In genomic region chr5:159273923-159274322, GRCh38 we compare ENCODE assay signal across 30 cellular contexts. TPM values are rescaled to one million over a fixed set of nuclear protein-coding genes. Genes with fewer than 3 reads are reported as not detected.
"Had no signal": no experiment of that assay in that cellular context is flagged by ENCODE, and none has a peak within 500 bp of the region (broad histone marks: within the 10 kb centered on the region; RNA-seq: fewer than 3 reads in every experiment).

No MANE protein-coding gene starts in this region.

- ATAC-seq: heart left ventricle, natural killer cell had no signal

- H3K27ac ChIP-seq: coronary artery, ovary, right atrium auricular region, stomach, thoracic aorta, transverse colon had no signal

- H3K27ac Mint-ChIP-seq: endodermal cell, natural killer cell had no signal

- H3K4me1 Mint-ChIP-seq: endodermal cell, neural crest cell had no signal

- FAIRE-seq: endothelial cell of umbilical vein, frontal cortex, small intestine had no signal

- H3K27me3 ChIP-seq: heart left ventricle, ovary, right atrium auricular region, stomach, transverse colon had no signal

- H3K36me3 ChIP-seq: ovary had no signal

- H3K4me1 ChIP-seq: right atrium auricular region, transverse colon had no signal

- H3K4me3 Mint-ChIP-seq: endodermal cell, natural killer cell, neural crest cell had no signal

- DNase-seq: effector CD4-positive, alpha-beta T cell; endodermal cell; heart left ventricle; hypothalamus; kidney glomerular epithelial cell; mammary epithelial cell; natural killer cell; nucleus accumbens; ovary; small intestine; stimulated activated CD4-positive, alpha-beta T cell treated with anti-CD3 and anti-CD28 coated beads, Interleukin-12 subunit alpha, Interleukin-12 subunit beta, amount 100 ng/mL, for 4 hours; stimulated activated naive CD4-positive, alpha-beta T cell; stomach; substantia nigra; transverse colon had no signal

- H3K9me3 Mint-ChIP-seq: endodermal cell, natural killer cell, neural crest cell had no signal

- H3K9me3 ChIP-seq: heart left ventricle, ovary, right atrium auricular region, stomach, thoracic aorta, transverse colon had no signal

- H3K4me3 ChIP-seq: coronary artery, heart left ventricle, ovary, right atrium auricular region, stomach, thoracic aorta, transverse colon had no signal

RNA-seq across cellular contexts. Expression of gene IL12B, which starts 56.4 kb away (rescaled TPM):
- total RNA-seq: dermis microvascular lymphatic vessel endothelial cell, endodermal cell, endothelial cell of umbilical vein, fibroblast of lung, frontal cortex, glomerular endothelial cell, heart left ventricle, lower leg skin, mammary epithelial cell, mucosa of gallbladder, myocyte, natural killer cell, neural crest cell, ovary, posterior vena cava, right atrium auricular region, stomach, thoracic aorta, transverse colon, urinary bladder had no signal
- polyA plus RNA-seq: endothelial cell of umbilical vein, esophagus, fibroblast of lung, heart left ventricle, mammary epithelial cell, ovary, small intestine, urinary bladder had no signal
